In the genomic region with DNA sequence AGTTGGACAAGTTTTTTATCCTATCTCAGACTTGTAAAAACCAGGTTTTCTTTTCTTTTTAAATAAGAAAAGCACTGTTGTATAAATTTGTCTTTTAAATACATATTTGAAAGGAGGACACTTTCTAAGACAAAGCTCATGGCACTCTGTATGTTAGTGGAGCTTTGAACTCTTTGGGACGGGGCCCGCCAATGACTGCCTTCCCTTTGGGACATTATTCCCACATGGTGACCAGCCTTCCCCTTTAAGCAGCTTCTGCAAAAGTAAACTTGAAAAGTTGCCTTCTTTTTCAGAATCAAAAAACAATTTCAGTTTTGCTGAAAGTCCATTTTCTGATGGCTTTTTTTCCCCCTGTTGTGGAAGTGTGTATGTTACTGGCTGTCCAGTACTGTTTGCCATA, we compare ENCODE assay signal across 20 cellular contexts. TPM values are rescaled to one million over a fixed set of nuclear protein-coding genes. Genes with fewer than 3 reads are reported as not detected.
DNase-seq lines count a peak whose midpoint lies in the region; ATAC-seq and TF ChIP-seq lines count a peak whose summit lies in the region.
"Had no signal": no experiment of that assay in that cellular context is flagged by ENCODE, and none has a peak within 500 bp of the region (broad histone marks: within the 10 kb centered on the region; RNA-seq: fewer than 3 reads in every experiment).

No MANE protein-coding gene starts in this region.

- no peak for TF ChIP-seq POLR2A in esophagus muscularis mucosa (IDR thresholded peaks at IDR 0.05; ENCODE audit: low read depth)

- H3K4me1 ChIP-seq in esophagus muscularis mucosa: peaks cover 34 to 61% (median 50%) of the 10 kb centered on the region in 4 donors
- peaks cover 63 to 65% of the 10 kb centered on the region in 2 experiments for H3K4me1 ChIP-seq in neutrophil (ENCODE audit: control insufficient read depth in 1 of 2, insufficient read depth in 1 of 2, low read depth in 1 of 2, low read length in 1 of 2)

- no peak for DNase-seq in natural killer cell
- DNase-seq in natural killer cell treated with Interleukin-12 subunit alpha and Interleukin-12 subunit beta and Interleukin-15 and Interleukin-18, amount 100 ng/mL, for 72 hours (ENCODE audit: low spot score): no peak
- DNase-seq in esophagus muscularis mucosa (ENCODE audit: extremely low spot score): no peak
- DNase-seq in H4 (ENCODE audit: low spot score): no peak
- no peak for DNase-seq in T-helper 2 cell treated with Interferon-gamma antibody and Interleukin-4, amounts not matched to agents 5 μg/mL and 100 μg/mL, for 36 hours (ENCODE audit: low spot score)
- DNase-seq: cerebellar nuclear complex; effector memory CD8-positive, alpha-beta T cell; EL; MG63; NCI-H187 treated with DMSO at 0.1 percent for 48 hours; NCI-H510A treated with DMSO at 0.1 percent for 48 hours; SHP77 treated with DMSO at 0.1 percent for 48 hours; T-helper 2 cell had no signal

- peak overlapping the region; percentile 82 for H3K4me3 Mint-ChIP-seq in natural killer cell
- H3K4me3 Mint-ChIP-seq in natural killer cell treated with Interleukin-12 subunit alpha and Interleukin-12 subunit beta and Interleukin-15 and Interleukin-18, amount 100 ng/mL, for 72 hours: no peak overlapping the region
- no peak overlapping the region for H3K4me3 Mint-ChIP-seq in T-helper 2 cell treated with Interferon-gamma antibody and Interleukin-4, amounts not matched to agents 5 μg/mL and 100 μg/mL, for 36 hours

- H3K27me3 Mint-ChIP-seq in natural killer cell (ENCODE audit: low read depth in 2 of 2): no peaks in the 10 kb centered on the region
- peaks cover 0 to 2% of the 10 kb centered on the region in 2 donors for H3K27me3 Mint-ChIP-seq in natural killer cell treated with Interleukin-12 subunit alpha and Interleukin-12 subunit beta and Interleukin-15 and Interleukin-18, amount 100 ng/mL, for 72 hours
- peaks cover 18% of the 10 kb centered on the region for H3K27me3 Mint-ChIP-seq in T-helper 2 cell treated with Interferon-gamma antibody and Interleukin-4, amounts not matched to agents 5 μg/mL and 100 μg/mL, for 36 hours (ENCODE audit: low read depth)
- H3K27me3 Mint-ChIP-seq: effector memory CD8-positive, alpha-beta T cell had no signal

- WGBS in esophagus muscularis mucosa: 84% methylated on average over 2 of the region's 2 CpGs

- TF ChIP-seq CTCF in natural killer cell (IDR thresholded peaks at IDR 0.05) (no peak), esophagus muscularis mucosa (IDR thresholded peaks at IDR 0.05) (no peak), neutrophil (IDR thresholded peaks at IDR 0.05) (no peak)

- H3K9me3 ChIP-seq in esophagus muscularis mucosa (no peaks in the 10 kb centered on the region), neutrophil (no peaks in the 10 kb centered on the region)
- H3K9me3 ChIP-seq: adrenal gland, MG63 had no signal

- intact Hi-C loops in natural killer cell (cut with micrococcal nuclease): no loop called here
- intact Hi-C loops in esophagus muscularis mucosa (cut with DNase I): loop anchor here (5.0 to 10.0 kb wide), 5 partner anchors 38 to 416 kb away; no protein-coding TSS in a partner anchor

- peak overlapping the region; percentile 5 to 88 (median 48) for H3K27ac ChIP-seq in esophagus muscularis mucosa (replicated peaks in 1 of 4)
- peak overlapping the region; percentile 97 for H3K27ac ChIP-seq in neutrophil
- H3K27ac ChIP-seq: adrenal gland had no signal

- H3K27ac Mint-ChIP-seq in natural killer cell: no peak overlapping the region
- no peak overlapping the region for H3K27ac Mint-ChIP-seq in natural killer cell treated with Interleukin-12 subunit alpha and Interleukin-12 subunit beta and Interleukin-15 and Interleukin-18, amount 100 ng/mL, for 72 hours
- no peak overlapping the region for H3K27ac Mint-ChIP-seq in T-helper 2 cell treated with Interferon-gamma antibody and Interleukin-4, amounts not matched to agents 5 μg/mL and 100 μg/mL, for 36 hours
- H3K27ac Mint-ChIP-seq: activated T-helper 2 cell treated with anti-CD3 and anti-CD28 coated beads, Interferon-gamma antibody, Interleukin-2, Interleukin-4, amounts not matched to agents 10 μg/mL and 5 μg/mL and 100 μg/mL, durations not matched to agents 14 hours and 24 hours and 36 hours; effector memory CD8-positive, alpha-beta T cell had no signal

- H3K36me3 ChIP-seq in esophagus muscularis mucosa (no peaks in the 10 kb centered on the region), neutrophil (no peaks in the 10 kb centered on the region)
- H3K36me3 ChIP-seq: adrenal gland, MG63 had no signal

- ATAC-seq in natural killer cell (no peak), HG02885 (IDR thresholded peaks at IDR 0.05; ENCODE audit: poor library complexity, unreplicated experiment) (no peak), GM21619 (IDR thresholded peaks at IDR 0.05; ENCODE audit: unreplicated experiment) (no peak)
- no peak for ATAC-seq in natural killer cell treated with Interleukin-12 subunit alpha and Interleukin-12 subunit beta and Interleukin-15 and Interleukin-18, amount 100 ng/mL, for 72 hours
- ATAC-seq: effector memory CD8-positive, alpha-beta T cell; HCT116 had no signal

- no peaks in the 10 kb centered on the region for H3K36me3 Mint-ChIP-seq in natural killer cell
- H3K36me3 Mint-ChIP-seq in natural killer cell treated with Interleukin-12 subunit alpha and Interleukin-12 subunit beta and Interleukin-15 and Interleukin-18, amount 100 ng/mL, for 72 hours: no peaks in the 10 kb centered on the region
- peaks cover 12% of the 10 kb centered on the region for H3K36me3 Mint-ChIP-seq in T-helper 2 cell treated with Interferon-gamma antibody and Interleukin-4, amounts not matched to agents 5 μg/mL and 100 μg/mL, for 36 hours (ENCODE audit: low read depth)

- no peaks in the 10 kb centered on the region for H3K27me3 ChIP-seq in esophagus muscularis mucosa
- H3K27me3 ChIP-seq in neutrophil: no peaks in the 10 kb centered on the region
- H3K27me3 ChIP-seq: adrenal gland, MG63 had no signal

- H3K4me1 Mint-ChIP-seq in natural killer cell: peaks cover 21 to 34% of the 10 kb centered on the region in 2 donors
- peaks cover 15 to 16% of the 10 kb centered on the region in 2 donors for H3K4me1 Mint-ChIP-seq in natural killer cell treated with Interleukin-12 subunit alpha and Interleukin-12 subunit beta and Interleukin-15 and Interleukin-18, amount 100 ng/mL, for 72 hours (ENCODE audit: low read depth in 2 of 2)
- H3K4me1 Mint-ChIP-seq in T-helper 2 cell treated with Interferon-gamma antibody and Interleukin-4, amounts not matched to agents 5 μg/mL and 100 μg/mL, for 36 hours (ENCODE audit: low read depth): peaks cover 12% of the 10 kb centered on the region

- no peak for TF ChIP-seq EP300 in esophagus muscularis mucosa (IDR thresholded peaks at IDR 0.05)

- H3K9me3 Mint-ChIP-seq in natural killer cell: no peaks in the 10 kb centered on the region
- no peaks in the 10 kb centered on the region for H3K9me3 Mint-ChIP-seq in natural killer cell treated with Interleukin-12 subunit alpha and Interleukin-12 subunit beta and Interleukin-15 and Interleukin-18, amount 100 ng/mL, for 72 hours
- no peaks in the 10 kb centered on the region for H3K9me3 Mint-ChIP-seq in T-helper 2 cell treated with Interferon-gamma antibody and Interleukin-4, amounts not matched to agents 5 μg/mL and 100 μg/mL, for 36 hours
- H3K9me3 Mint-ChIP-seq: activated T-helper 2 cell treated with anti-CD3 and anti-CD28 coated beads, Interferon-gamma antibody, Interleukin-2, Interleukin-4, amounts not matched to agents 10 μg/mL and 5 μg/mL and 100 μg/mL, durations not matched to agents 14 hours and 24 hours and 36 hours; effector memory CD8-positive, alpha-beta T cell had no signal

- no peak overlapping the region for H3K4me3 ChIP-seq in esophagus muscularis mucosa
- peak overlapping the region; percentile 80 to 94 for H3K4me3 ChIP-seq in neutrophil (ENCODE audit: low read depth in 1 of 2, low read length in 1 of 2)
- H3K4me3 ChIP-seq: adrenal gland, lung, MG63 had no signal

RNA-seq across cellular contexts. Expression of a gene that starts 1.8 kb away (rescaled TPM):
- total RNA-seq in natural killer cell: 10 to 100 TPM; 59.8 to 77.4 (median 73.6) TPM
- 10 to 100 TPM; 25.2 to 28.5 TPM for total RNA-seq in natural killer cell treated with Interleukin-12 subunit alpha and Interleukin-12 subunit beta and Interleukin-15 and Interleukin-18, amount 100 ng/mL, for 72 hours
- 100 to 1,000 TPM in 2 of 4 donors, 10 to 100 TPM in 2; 61.5 to 136 (median 92.3) TPM for total RNA-seq in esophagus muscularis mucosa
- 20.1 and 21.9 TPM in 2 replicates for total RNA-seq in H4 (2014; rRNA removed; shearing (Covaris generic))

Comparison
In these comparisons a context has a peak if more than half of its experiments do, and no peak if none do; other contexts are left out.
1. H3K4me3 ChIP-seq: peak in neutrophil (2 of 2); none in esophagus muscularis mucosa (0 of 4).